ENCODE assay signal across 13 cellular contexts in the genomic region with DNA sequence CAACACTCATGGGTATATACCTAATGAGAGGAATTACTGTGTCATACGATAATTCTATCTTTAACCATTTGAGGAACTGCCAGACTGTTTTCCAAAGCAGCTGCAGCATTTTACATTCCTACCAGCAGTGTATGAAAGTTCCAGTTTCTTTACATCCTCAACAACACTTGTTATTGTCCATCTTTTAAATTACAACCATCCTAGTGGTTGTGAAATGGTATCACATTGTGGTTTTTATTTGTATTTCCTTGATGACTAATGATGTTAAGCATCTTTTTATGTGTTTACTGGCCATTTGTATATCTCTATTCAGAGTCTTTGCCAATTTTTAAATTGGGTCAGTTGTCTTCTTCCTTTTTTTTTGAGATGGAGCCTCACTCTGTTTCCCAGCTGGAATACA. TPM values are rescaled to one million over a fixed set of nuclear protein-coding genes. Genes with fewer than 3 reads are reported as not detected.
DNase-seq lines count a peak whose midpoint lies in the region; ATAC-seq and TF ChIP-seq lines count a peak whose summit lies in the region.
"Had no signal": no experiment of that assay in that cellular context is flagged by ENCODE, and none has a peak within 500 bp of the region (broad histone marks: within the 10 kb centered on the region; RNA-seq: fewer than 3 reads in every experiment).

No MANE protein-coding gene starts in this region.

- H3K27ac ChIP-seq in mammary epithelial cell (ENCODE audit: insufficient read depth, low read depth, low read length) (no peak overlapping the region), foreskin keratinocyte (no peak overlapping the region), mesendoderm (ENCODE audit: low read depth, low read length) (no peak overlapping the region)

- H3K9me3 Mint-ChIP-seq in MCF 10A (ENCODE audit: unreplicated experiment) = no peaks in the 10 kb centered on the region
- no peaks in the 10 kb centered on the region for H3K9me3 Mint-ChIP-seq in T-cell
- no peaks in the 10 kb centered on the region for H3K9me3 Mint-ChIP-seq in activated T-cell treated with anti-CD3 and anti-CD28 coated beads, Interleukin-2, amount 50 U/mL, for 4 hours

- DNase-seq in MCF 10A (ENCODE audit: unreplicated experiment) (no peak), mammary epithelial cell (no peak), T-cell (no peak), foreskin keratinocyte (peak; percentile 34 to 52), NCI-H1930 (lab: John Stamatoyannopoulos, UW) (no peak), T1000 (lab: John Stamatoyannopoulos, UW) (no peak), mesendoderm (no peak)
- no peak for DNase-seq in activated T-cell treated with anti-CD3 and anti-CD28 coated beads, Interleukin-2, amount 50 U/mL, for 4 hours
- DNase-seq: activated T-cell treated with anti-CD3 and anti-CD28 coated beads for 4 hours; GF-D8; NCI-H2081 treated with DMSO at 0.1 percent for 48 hours; stimulated activated naive CD4-positive, alpha-beta T cell treated with Interleukin-2 at 50 U/mL for 16 hours had no signal

- H2AFZ ChIP-seq in mammary epithelial cell (ENCODE audit: low read depth, low read length) = no peak overlapping the region

- H3K79me1 ChIP-seq in mesendoderm (ENCODE audit: low read length) = peaks cover 3% of the 10 kb centered on the region

- H3K27ac Mint-ChIP-seq in MCF 10A (ENCODE audit: low read depth, unreplicated experiment) (peak overlapping the region; percentile 46), T-cell (peak overlapping the region; percentile 16 to 95)

- no peak overlapping the region for H3K4ac ChIP-seq in mesendoderm (ENCODE audit: low read depth, low read length)

- no peaks in the 10 kb centered on the region for H4K20me1 ChIP-seq in mammary epithelial cell (ENCODE audit: insufficient read depth, low read length)

- CTCF ChIA-PET in MCF 10A (lab: Yijun Ruan, JAX) = interaction anchor here (0.9 to 2.4 kb wide), 4 partner anchors 13 to 173 kb away, joined by 3 to 11 read pairs (median 4); no protein-coding TSS in a partner anchor
- CTCF ChIA-PET in mammary epithelial cell (lab: Charles Lee; ENCODE audit: low non-redundant PET) = interaction anchor here (0.6 kb wide), 1 partner anchor 62 kb away, joined by 3 read pairs; no protein-coding TSS in a partner anchor
- CTCF ChIA-PET in T-cell (lab: Charles Lee) = interaction anchor here in 1 of 2 donors (1.5 kb wide), 1 partner anchor 19 kb away, joined by 13 read pairs; no protein-coding TSS in a partner anchor

- H3K56ac ChIP-seq in mesendoderm (ENCODE audit: low read length) = no peak overlapping the region

- H3K18ac ChIP-seq in mesendoderm (ENCODE audit: low read length) = no peak overlapping the region

- POLR2A ChIA-PET in MCF 10A (lab: Yijun Ruan, JAX) = interaction anchor here (0.5 to 4.5 kb wide), 3 partner anchors 8 to 43 kb away, joined by 3 to 32 read pairs (median 4); partner anchors contain the start of gene IL1A
- POLR2A ChIA-PET in T-cell (lab: Charles Lee) = interaction anchor here in 1 of 2 donors (0.6 kb wide), 1 partner anchor 335 kb away, joined by 3 read pairs; no protein-coding TSS in a partner anchor

- H3K4me3 Mint-ChIP-seq in MCF 10A (ENCODE audit: unreplicated experiment) (no peak overlapping the region), T-cell (peak overlapping the region in 2 of 3 donors; percentile 25 to 79)
- H3K4me3 Mint-ChIP-seq in activated T-cell treated with anti-CD3 and anti-CD28 coated beads, Interleukin-2, amount 50 U/mL, for 4 hours = no peak overlapping the region

- in situ Hi-C loops in mammary epithelial cell (cut with MboI; ENCODE audit: low sequenced_read_pairs in 2 of 2) = loop anchor here in 1 of 2 donors (10.0 kb wide), 1 partner anchor 106 kb away; no protein-coding TSS in a partner anchor

- H4K8ac ChIP-seq in mesendoderm (ENCODE audit: low read depth, low read length) = no peak overlapping the region

- no peak overlapping the region for H2BK120ac ChIP-seq in mesendoderm (ENCODE audit: low read depth, low read length)

- H3K27me3 Mint-ChIP-seq in MCF 10A (ENCODE audit: insufficient read depth, unreplicated experiment) (no peaks in the 10 kb centered on the region), T-cell (peaks cover 0 to 2% of the 10 kb centered on the region in 2 donors)
- H3K27me3 Mint-ChIP-seq in activated T-cell treated with anti-CD3 and anti-CD28 coated beads, Interleukin-2, amount 50 U/mL, for 4 hours (ENCODE audit: low read depth) = no peaks in the 10 kb centered on the region

- H3K36me3 Mint-ChIP-seq in MCF 10A (ENCODE audit: insufficient read depth, unreplicated experiment) = no peaks in the 10 kb centered on the region
- no peaks in the 10 kb centered on the region for H3K36me3 Mint-ChIP-seq in T-cell
- no peaks in the 10 kb centered on the region for H3K36me3 Mint-ChIP-seq in activated T-cell treated with anti-CD3 and anti-CD28 coated beads, Interleukin-2, amount 50 U/mL, for 4 hours (ENCODE audit: insufficient read depth)

- peaks cover 12% of the 10 kb centered on the region for H3K4me1 ChIP-seq in mammary epithelial cell (ENCODE audit: insufficient read depth, low read length)
- H3K4me1 ChIP-seq in foreskin keratinocyte = no peaks in the 10 kb centered on the region
- no peaks in the 10 kb centered on the region for H3K4me1 ChIP-seq in mesendoderm (ENCODE audit: control insufficient read depth, low read depth, low read length)

- H4K5ac ChIP-seq in mesendoderm (ENCODE audit: low read length) = no peak overlapping the region

- dilution Hi-C loops in mammary epithelial cell (cut with HindIII; ENCODE audit: low sequenced_read_pairs) = no loop called here

- H2BK5ac ChIP-seq in mesendoderm (ENCODE audit: low read length) = no peak overlapping the region

- no peaks in the 10 kb centered on the region for H3K36me3 ChIP-seq in mammary epithelial cell (ENCODE audit: insufficient read depth, low read length)
- no peaks in the 10 kb centered on the region for H3K36me3 ChIP-seq in mesendoderm (ENCODE audit: control insufficient read depth, insufficient read depth, low read length)
- H3K36me3 ChIP-seq: neutrophil had no signal

- H3K4me1 Mint-ChIP-seq in MCF 10A (ENCODE audit: insufficient read depth, unreplicated experiment) (peaks cover 12% of the 10 kb centered on the region), T-cell (peaks cover 24 to 37% (median 31%) of the 10 kb centered on the region in 3 donors)
- H3K4me1 Mint-ChIP-seq in activated T-cell treated with anti-CD3 and anti-CD28 coated beads, Interleukin-2, amount 50 U/mL, for 4 hours (ENCODE audit: low read depth) = peaks cover 37% of the 10 kb centered on the region

- no peak overlapping the region for H3K23ac ChIP-seq in mesendoderm (ENCODE audit: low read length)

- H3K4me2 ChIP-seq in mammary epithelial cell (ENCODE audit: insufficient read depth, low read depth, low read length) = no peak overlapping the region
- no peak overlapping the region for H3K4me2 ChIP-seq in mesendoderm (ENCODE audit: low read length)

- intact Hi-C loops in MCF 10A (cut with micrococcal nuclease) = no loop called here
- intact Hi-C loops in mammary epithelial cell (cut with micrococcal nuclease) = no loop called here

- peaks cover 37% of the 10 kb centered on the region for H3K79me2 ChIP-seq in mammary epithelial cell (ENCODE audit: insufficient read depth, low read length)
- H3K79me2 ChIP-seq in mesendoderm (ENCODE audit: control insufficient read depth, insufficient read depth, low read length) = peaks cover 4% of the 10 kb centered on the region

- H2AK5ac ChIP-seq in mesendoderm (ENCODE audit: low read length) = no peak overlapping the region

- H3K4me3 ChIP-seq in mammary epithelial cell (replicated peaks in 1 of 3; ENCODE audit: insufficient read depth in 1 of 3, low read depth in 2 of 3, low read length in 3 of 3) (no peak overlapping the region), mesendoderm (ENCODE audit: low read length) (no peak overlapping the region)

- no peak overlapping the region for H3K9ac ChIP-seq in mammary epithelial cell (ENCODE audit: insufficient read depth, low read length)
- H3K9ac ChIP-seq in mesendoderm (ENCODE audit: low read length) = no peak overlapping the region

- no TSS peak for BruUV-seq in MCF 10A (replicated peaks; lab: Mats Ljungman, UMichigan)
- no TSS peak for BruUV-seq in mammary epithelial cell (replicated peaks; lab: Mats Ljungman, UMichigan)

- no peaks in the 10 kb centered on the region for H3K9me3 ChIP-seq in mammary epithelial cell (replicated peaks; ENCODE audit: insufficient read depth, low read length)
- H3K9me3 ChIP-seq: neutrophil had no signal

- H3K27me3 ChIP-seq in mammary epithelial cell (ENCODE audit: insufficient read depth, low read length) (no peaks in the 10 kb centered on the region), foreskin keratinocyte (no peaks in the 10 kb centered on the region), mesendoderm (ENCODE audit: insufficient read depth, low read length, poor library complexity) (no peaks in the 10 kb centered on the region)
- H3K27me3 ChIP-seq: neutrophil had no signal

- H2BK15ac ChIP-seq in mesendoderm (replicated peaks; ENCODE audit: low read depth) = no peak overlapping the region

- ATAC-seq in T-cell (replicated peaks in 1 of 4) (no peak), foreskin keratinocyte (no peak)
- ATAC-seq in activated T-cell treated with anti-CD3 and anti-CD28 coated beads, Interleukin-2, amount 50 U/mL, for 4 hours = no peak

- TF ChIP-seq CTCF in MCF 10A (IDR thresholded peaks at IDR 0.05; ENCODE audit: unreplicated experiment) = no peak
- TF ChIP-seq CTCF in mammary epithelial cell (conservative IDR thresholded peaks at IDR 0.05 in 1 of 2, IDR thresholded peaks at IDR 0.05 in 1 of 2; ENCODE audit: extremely low read depth in 1 of 2, insufficient read depth in 1 of 2, low read depth in 1 of 2, low read length in 2 of 2) = peak in 1 of 2 donors; percentile 28
- peak; percentile 55 for TF ChIP-seq CTCF in foreskin keratinocyte (conservative IDR thresholded peaks at IDR 0.05)

- WGBS in mammary epithelial cell (ENCODE audit: low coverage, missing lambda C conversion rate) = 100% methylated on average over 1 of the region's 1 CpG
- no CpG with 5 or more reads among the region's 1 CpG for WGBS in mesendoderm (ENCODE audit: extremely low coverage, insufficient coverage, low lambda C conversion rate)

RNA-seq across cellular contexts. Expression of gene CKAP2L, which starts 4.0 kb away (rescaled TPM):
- total RNA-seq in MCF 10A (2022) = 14.7 and 21.6 TPM in 2 replicates
- total RNA-seq in mammary epithelial cell = 10 to 100 TPM in 1 of 2 donors, under 1 TPM in 1; 0.83 to 32.7 TPM
- 15.1 TPM for polyA plus RNA-seq in mammary epithelial cell
- 18.2 TPM for polyA minus RNA-seq in mammary epithelial cell
- total RNA-seq in T-cell = 1 to 10 TPM in 1 of 5 donors, under 1 TPM in 4; 0.22 to 1.5 (median 0.33) TPM
- 30.1 and 40.8 TPM in 2 replicates for total RNA-seq in foreskin keratinocyte
- 9.2 and 13.4 TPM in 2 replicates for polyA plus RNA-seq in foreskin keratinocyte
- polyA plus RNA-seq in mesendoderm (2013, experiment 1 of 2) = 18.4 TPM
- polyA plus RNA-seq in mesendoderm (2013, experiment 2 of 2) = 17.9 TPM
- 1 to 10 TPM; 2.7 to 4.1 (median 3.2) TPM for total RNA-seq in activated T-cell treated with anti-CD3 and anti-CD28 coated beads, Interleukin-2, amount 50 U/mL, for 4 hours

RNA-seq across cellular contexts. Expression of gene IL1A, which starts 15.9 kb away (rescaled TPM):
- 99.1 and 170 TPM in 2 replicates for total RNA-seq in MCF 10A (2022)
- 100 to 1,000 TPM in 1 of 2 donors, 10 to 100 TPM in 1; 17.5 to 184 TPM for total RNA-seq in mammary epithelial cell
- 26.3 TPM for polyA plus RNA-seq in mammary epithelial cell
- polyA minus RNA-seq in mammary epithelial cell = 69.9 TPM
- total RNA-seq in T-cell = under 1 TPM in 1 of 5 donors, not detected in 4; 0.12 TPM
- total RNA-seq in foreskin keratinocyte = 263 and 311 TPM in 2 replicates
- 156 and 231 TPM in 2 replicates for polyA plus RNA-seq in foreskin keratinocyte
- 0.53 TPM for polyA plus RNA-seq in mesendoderm (2013, experiment 1 of 2)
- 0.59 TPM for polyA plus RNA-seq in mesendoderm (2013, experiment 2 of 2)
- 1 to 10 TPM; 2.0 to 4.3 (median 3.8) TPM for total RNA-seq in activated T-cell treated with anti-CD3 and anti-CD28 coated beads, Interleukin-2, amount 50 U/mL, for 4 hours

RNA-seq across cellular contexts. Expression of gene NT5DC4, which starts 47.6 kb away (rescaled TPM):
- total RNA-seq in MCF 10A (2022) = not detected in 2 replicates
- total RNA-seq in mammary epithelial cell = 1 to 10 TPM; 1.2 to 1.4 TPM
- 0.07 TPM for polyA plus RNA-seq in mammary epithelial cell
- not detected for polyA minus RNA-seq in mammary epithelial cell
- total RNA-seq in T-cell = not detected
- 0.07 TPM in 1 of 2 replicates, not detected in the other for total RNA-seq in foreskin keratinocyte
- polyA plus RNA-seq in foreskin keratinocyte = 0.01 TPM in 1 of 2 replicates, not detected in the other
- polyA plus RNA-seq in mesendoderm (2013, experiment 1 of 2) = not detected
- polyA plus RNA-seq in mesendoderm (2013, experiment 2 of 2) = 3.1 TPM
- not detected for total RNA-seq in activated T-cell treated with anti-CD3 and anti-CD28 coated beads, Interleukin-2, amount 50 U/mL, for 4 hours

Comparison
In these comparisons a context has a peak if more than half of its experiments do, and no peak if none do; other contexts are left out.
1. DNase-seq: peak in foreskin keratinocyte (2 of 2); none in MCF 10A (single experiment), mammary epithelial cell (single experiment), T-cell (0 of 34), NCI-H1930 (0 of 2), T1000 (single experiment), mesendoderm (single experiment) and activated T-cell treated with anti-CD3 and anti-CD28 coated beads, Interleukin-2, amount 50 U/mL, for 4 hours (single experiment).
2. H3K4me3 Mint-ChIP-seq: peak in T-cell (2 of 3); none in MCF 10A (single experiment) and activated T-cell treated with anti-CD3 and anti-CD28 coated beads, Interleukin-2, amount 50 U/mL, for 4 hours (single experiment).